1 cellular context compared by ENCODE assay signal in the genomic region with DNA sequence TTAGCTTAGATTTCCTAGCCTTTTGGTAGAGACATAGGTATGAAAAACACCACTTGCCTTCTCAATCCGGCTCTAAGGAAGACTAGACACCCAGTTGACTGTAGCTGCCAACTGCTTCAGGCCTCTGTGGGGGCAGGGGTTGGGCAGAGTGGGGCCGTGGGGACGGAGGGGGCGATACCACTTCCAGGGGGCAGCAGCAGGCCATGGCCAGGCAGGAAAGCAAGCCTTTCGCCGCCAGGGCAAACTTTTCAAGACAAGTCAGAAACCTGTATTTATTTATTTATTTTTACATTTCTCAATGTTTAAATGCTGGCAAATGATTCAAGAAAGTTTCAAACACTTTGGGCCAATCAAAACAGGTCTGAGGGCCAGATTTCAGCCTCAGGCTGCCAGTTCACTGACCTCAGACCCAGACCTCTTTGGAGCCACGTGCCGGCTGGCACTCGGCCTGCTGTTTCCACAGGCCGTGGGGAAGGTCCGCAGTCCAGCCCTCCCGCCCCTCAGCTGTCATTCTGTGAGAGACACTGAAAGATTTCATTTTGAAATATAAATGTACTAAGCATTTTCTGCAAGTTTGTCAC.
TF ChIP-seq lines count a peak whose summit lies in the region.

No MANE protein-coding gene starts in this region.

TF ChIP-seq in H1, 55 proteins besides CTCF, POLR2A, EP300 and RAD21:
- TF ChIP-seq KDM4A (IDR thresholded peaks at IDR 0.05; ENCODE audit: low read depth, low read length, severe bottlenecking), result no peak
- no peak for TF ChIP-seq BRCA1 (IDR thresholded peaks at IDR 0.05; ENCODE audit: low read depth, low read length)
- no peak for TF ChIP-seq NANOG (IDR thresholded peaks at IDR 0.05; ENCODE audit: insufficient read depth, low read depth, low read length, poor library complexity, severe bottlenecking)
- no peak for TF ChIP-seq RBBP5 (IDR thresholded peaks at IDR 0.05; ENCODE audit: borderline replicate concordance, low read depth, low read length)
- TF ChIP-seq SIRT6 (IDR thresholded peaks at IDR 0.05; ENCODE audit: low read length), result no peak
- no peak for TF ChIP-seq SUZ12 (IDR thresholded peaks at IDR 0.05; ENCODE audit: low read length)
- no peak for TF ChIP-seq CREB1 (IDR thresholded peaks at IDR 0.05)
- no peak for TF ChIP-seq BACH1 (IDR thresholded peaks at IDR 0.05; ENCODE audit: low read length)
- TF ChIP-seq, protein P1, sequence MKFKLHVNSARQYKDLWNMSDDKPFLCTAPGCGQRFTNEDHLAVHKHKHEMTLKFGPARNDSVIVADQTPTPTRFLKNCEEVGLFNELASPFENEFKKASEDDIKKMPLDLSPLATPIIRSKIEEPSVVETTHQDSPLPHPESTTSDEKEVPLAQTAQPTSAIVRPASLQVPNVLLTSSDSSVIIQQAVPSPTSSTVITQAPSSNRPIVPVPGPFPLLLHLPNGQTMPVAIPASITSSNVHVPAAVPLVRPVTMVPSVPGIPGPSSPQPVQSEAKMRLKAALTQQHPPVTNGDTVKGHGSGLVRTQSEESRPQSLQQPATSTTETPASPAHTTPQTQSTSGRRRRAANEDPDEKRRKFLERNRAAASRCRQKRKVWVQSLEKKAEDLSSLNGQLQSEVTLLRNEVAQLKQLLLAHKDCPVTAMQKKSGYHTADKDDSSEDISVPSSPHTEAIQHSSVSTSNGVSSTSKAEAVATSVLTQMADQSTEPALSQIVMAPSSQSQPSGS (IDR thresholded peaks at IDR 0.05; ENCODE audit: low read length), result no peak
- TF ChIP-seq HDAC2 (IDR thresholded peaks at IDR 0.05; ENCODE audit: borderline replicate concordance in 1 of 2, low read depth in 2 of 2, low read length in 2 of 2), result no peak
- no peak for TF ChIP-seq POU5F1 (IDR thresholded peaks at IDR 0.05; ENCODE audit: low read depth, low read length)
- no peak for TF ChIP-seq FOSL1 (IDR thresholded peaks at IDR 0.05; ENCODE audit: insufficient read depth, low read depth, low read length)
- TF ChIP-seq, protein P2, sequence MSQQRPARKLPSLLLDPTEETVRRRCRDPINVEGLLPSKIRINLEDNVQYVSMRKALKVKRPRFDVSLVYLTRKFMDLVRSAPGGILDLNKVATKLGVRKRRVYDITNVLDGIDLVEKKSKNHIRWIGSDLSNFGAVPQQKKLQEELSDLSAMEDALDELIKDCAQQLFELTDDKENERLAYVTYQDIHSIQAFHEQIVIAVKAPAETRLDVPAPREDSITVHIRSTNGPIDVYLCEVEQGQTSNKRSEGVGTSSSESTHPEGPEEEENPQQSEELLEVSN (IDR thresholded peaks at IDR 0.05), result no peak
- no peak for TF ChIP-seq JUND (IDR thresholded peaks at IDR 0.05; ENCODE audit: low read length)
- TF ChIP-seq GABPA (IDR thresholded peaks at IDR 0.05; ENCODE audit: borderline replicate concordance, insufficient read depth, low read length), result no peak
- TF ChIP-seq SAP30 (IDR thresholded peaks at IDR 0.05; ENCODE audit: insufficient read depth, insufficient replicate concordance, low read length), result no peak
- TF ChIP-seq RFX5 (IDR thresholded peaks at IDR 0.05; ENCODE audit: borderline replicate concordance, low read depth, low read length), result no peak
- no peak for TF ChIP-seq RXRA (IDR thresholded peaks at IDR 0.05; ENCODE audit: insufficient read depth, low read depth, low read length)
- TF ChIP-seq TCF12 (IDR thresholded peaks at IDR 0.05; ENCODE audit: low read depth, low read length), result no peak
- no peak for TF ChIP-seq YY1 (IDR thresholded peaks at IDR 0.05; ENCODE audit: low read depth, low read length)
